Comparison of ENCODE assay signal across 11 cellular contexts in the genomic region with DNA sequence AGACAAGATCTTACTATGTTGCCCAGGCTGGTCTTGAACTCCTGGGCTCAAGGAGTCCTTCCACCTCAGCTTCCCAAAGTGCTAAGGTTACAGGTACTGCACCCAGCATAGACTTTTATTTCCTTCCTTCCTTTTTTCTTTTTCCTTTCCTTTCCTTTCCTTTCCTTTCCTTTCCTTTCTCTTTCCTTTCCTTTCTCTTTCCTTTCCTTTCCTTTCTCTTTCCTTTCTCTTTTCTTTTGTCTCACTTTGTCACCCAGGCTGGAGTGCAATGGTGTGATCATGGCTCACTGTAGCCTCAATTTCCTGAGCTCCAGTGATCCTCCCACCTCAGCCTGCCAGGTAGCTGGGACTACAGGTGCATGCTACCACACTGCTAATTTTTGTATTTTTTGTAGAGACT. TPM values are rescaled to one million over a fixed set of nuclear protein-coding genes. Genes with fewer than 3 reads are reported as not detected.
"Had no signal": no experiment of that assay in that cellular context is flagged by ENCODE, and none has a peak within 500 bp of the region (broad histone marks: within the 10 kb centered on the region; RNA-seq: fewer than 3 reads in every experiment).

No MANE protein-coding gene starts in this region.

- H3K9me3 Mint-ChIP-seq: GM23338, HFFc6 had no signal

- ATAC-seq: GM23338, K562 had no signal

- H3K27ac Mint-ChIP-seq: GM23338, HFFc6 had no signal

- H3K4me3 ChIP-seq: GM23338, K562 had no signal

- DNase-seq: H9, HCEC 1CT, HFFc6, IMR-90, KG1 had no signal

- H3K4me3 Mint-ChIP-seq: GM23338, H9, HFFc6 had no signal

- FAIRE-seq: H1, H54, HTR-8/SVneo, K562 had no signal

RNA-seq across cellular contexts. Expression of a gene that starts 40.9 kb away (rescaled TPM):
- total RNA-seq: HFFc6, HT-29, IMR-90, K562 had no signal
- polyA plus RNA-seq: IMR-90, K562 had no signal
